Comparison of ENCODE assay signal across 27 cellular contexts in genomic region chr18:79006106-79006795, GRCh38. TPM values are rescaled to one million over a fixed set of nuclear protein-coding genes. Genes with fewer than 3 reads are reported as not detected.
"Had no signal": no experiment of that assay in that cellular context is flagged by ENCODE, and none has a peak within 500 bp of the region (broad histone marks: within the 10 kb centered on the region; RNA-seq: fewer than 3 reads in every experiment).

No MANE protein-coding gene starts in this region.

- H3K27me3 Mint-ChIP-seq: stimulated activated naive CD8-positive, alpha-beta T cell treated with anti-CD3 and anti-CD28 coated beads, Interleukin-15, Interleukin-2, amounts not matched to agents 100 ng/mL and 50 ng/mL, for 24 hours had no signal

- H3K27ac Mint-ChIP-seq: mesothelial cell of epicardium; naive thymus-derived CD4-positive, alpha-beta T cell; nephron; stimulated activated effector memory CD8-positive, alpha-beta T cell treated with anti-CD3 and anti-CD28 coated beads, Interleukin-12 subunit alpha, Interleukin-12 subunit beta, amount 100 ng/mL, for 72 hours; stimulated activated naive CD8-positive, alpha-beta T cell treated with anti-CD3 and anti-CD28 coated beads, Interleukin-15, Interleukin-2, amounts not matched to agents 100 ng/mL and 50 ng/mL, for 24 hours had no signal

- H3K4me1 Mint-ChIP-seq: mesothelial cell of epicardium; naive thymus-derived CD4-positive, alpha-beta T cell; nephron had no signal

- H3K4me3 Mint-ChIP-seq: mesothelial cell of epicardium; naive thymus-derived CD4-positive, alpha-beta T cell; nephron; stimulated activated effector memory CD8-positive, alpha-beta T cell treated with anti-CD3 and anti-CD28 coated beads, Interleukin-12 subunit alpha, Interleukin-12 subunit beta, amount 100 ng/mL, for 72 hours; stimulated activated naive CD8-positive, alpha-beta T cell treated with anti-CD3 and anti-CD28 coated beads, Interleukin-15, Interleukin-2, amounts not matched to agents 100 ng/mL and 50 ng/mL, for 24 hours had no signal

- H3K36me3 Mint-ChIP-seq: mesothelial cell of epicardium; naive thymus-derived CD4-positive, alpha-beta T cell; stimulated activated effector memory CD8-positive, alpha-beta T cell treated with anti-CD3 and anti-CD28 coated beads, Interleukin-12 subunit alpha, Interleukin-12 subunit beta, amount 100 ng/mL, for 72 hours had no signal

- H3K9me3 Mint-ChIP-seq: naive thymus-derived CD4-positive, alpha-beta T cell; stimulated activated effector memory CD8-positive, alpha-beta T cell treated with anti-CD3 and anti-CD28 coated beads, Interleukin-12 subunit alpha, Interleukin-12 subunit beta, amount 100 ng/mL, for 72 hours; stimulated activated naive CD8-positive, alpha-beta T cell treated with anti-CD3 and anti-CD28 coated beads, Interleukin-15, Interleukin-2, amounts not matched to agents 100 ng/mL and 50 ng/mL, for 24 hours had no signal

- ATAC-seq: foreskin keratinocyte; gastroesophageal sphincter; heart left ventricle; left lung; naive thymus-derived CD4-positive, alpha-beta T cell; psoas muscle; right cardiac atrium; stimulated activated effector memory CD8-positive, alpha-beta T cell treated with anti-CD3 and anti-CD28 coated beads, Interleukin-12 subunit alpha, Interleukin-12 subunit beta, amount 100 ng/mL, for 72 hours had no signal

- DNase-seq: dermis blood vessel endothelial cell; effector memory CD4-positive, alpha-beta T cell; foreskin keratinocyte; heart left ventricle; hippocampal formation; left cardiac atrium; mesenchymal stem cell; naive thymus-derived CD4-positive, alpha-beta T cell; occipital lobe; ovary; psoas muscle; right cardiac atrium; sigmoid colon; stimulated activated CD4-positive, alpha-beta T cell treated with anti-CD3 and anti-CD28 coated beads, Interleukin-2, amount 100 ng/mL, for 24 hours; stimulated activated CD4-positive, alpha-beta T cell treated with anti-CD3 and anti-CD28 coated beads, Interleukin-4, amount 100 ng/mL, for 24 hours; transverse colon had no signal

RNA-seq across cellular contexts. Expression of gene SALL3, which starts 26.6 kb away (rescaled TPM):
- total RNA-seq: endothelial cell of umbilical vein; esophagus muscularis mucosa; fibroblast of lung; foreskin keratinocyte; gastroesophageal sphincter; left lung; lung microvascular endothelial cell; naive thymus-derived CD4-positive, alpha-beta T cell; sigmoid colon; skeletal muscle tissue had no signal
